ENCODE assay signal across 1 cellular context in genomic region chr2:134118279-134119116, GRCh38.
TF ChIP-seq lines count a peak whose summit lies in the region.

No MANE protein-coding gene starts in this region.

TF ChIP-seq in GM12878, 131 proteins besides CTCF, POLR2A, EP300 and RAD21 (continued from another document and continues in another):
- no peak for TF ChIP-seq REST (IDR thresholded peaks at IDR 0.05; ENCODE audit: low read depth, low read length)
- TF ChIP-seq ZBTB40 (IDR thresholded peaks at IDR 0.05; ENCODE audit: borderline replicate concordance): no peak
- peak; percentile 83 for TF ChIP-seq DPF2 (IDR thresholded peaks at IDR 0.05)
- no peak for TF ChIP-seq SMAD5 (IDR thresholded peaks at IDR 0.05; ENCODE audit: low read depth)
- TF ChIP-seq ZSCAN29 (IDR thresholded peaks at IDR 0.05): no peak
- no peak for TF ChIP-seq NFYA (IDR thresholded peaks at IDR 0.05; ENCODE audit: borderline replicate concordance, low read depth, low read length)
- TF ChIP-seq BRCA1 (IDR thresholded peaks at IDR 0.05; ENCODE audit: low read depth, low read length): no peak
- TF ChIP-seq KAT2A (conservative IDR thresholded peaks at IDR 0.05; ENCODE audit: control insufficient read depth, low read depth, low read length): no peak
- TF ChIP-seq ASH2L (IDR thresholded peaks at IDR 0.05; ENCODE audit: borderline replicate concordance, low read depth): no peak
- no peak for TF ChIP-seq ZNF592 (IDR thresholded peaks at IDR 0.05)
- peak; percentile 97 to 98 for TF ChIP-seq IKZF2 (IDR thresholded peaks at IDR 0.05)
- no peak for TF ChIP-seq ZBTB11 (CRISPR knock-in tag; IDR thresholded peaks at IDR 0.05)
- no peak for TF ChIP-seq TARDBP (IDR thresholded peaks at IDR 0.05; ENCODE audit: borderline replicate concordance)
- no peak for TF ChIP-seq KDM1A (IDR thresholded peaks at IDR 0.05; ENCODE audit: borderline replicate concordance)
- TF ChIP-seq MXI1 (IDR thresholded peaks at IDR 0.05; ENCODE audit: low read depth, low read length): no peak; the same call in 1 of the 2 replicates
- TF ChIP-seq MEF2B (IDR thresholded peaks at IDR 0.05; ENCODE audit: partially characterized antibody, poor library complexity, severe bottlenecking): peak; percentile 97
- TF ChIP-seq MYB (IDR thresholded peaks at IDR 0.05; ENCODE audit: borderline replicate concordance, low read depth, low read length): no peak
- no peak for TF ChIP-seq YBX1 (IDR thresholded peaks at IDR 0.05)
- TF ChIP-seq GABPA (IDR thresholded peaks at IDR 0.05; ENCODE audit: low read depth): peak; percentile 45; the same call in 1 of the 2 replicates
- no peak for TF ChIP-seq CBX5 (IDR thresholded peaks at IDR 0.05; ENCODE audit: low read depth)
- TF ChIP-seq HCFC1 (IDR thresholded peaks at IDR 0.05; ENCODE audit: low read length): no peak
- no peak for TF ChIP-seq ZNF274 (IDR thresholded peaks at IDR 0.05; ENCODE audit: insufficient read depth, insufficient read length)
- no peak for TF ChIP-seq SIN3A (IDR thresholded peaks at IDR 0.05; ENCODE audit: low read depth, low read length)
- TF ChIP-seq IRF4 (IDR thresholded peaks at IDR 0.05; ENCODE audit: low read depth, low read length): peak; percentile 96
- TF ChIP-seq CHD2 (IDR thresholded peaks at IDR 0.05; ENCODE audit: borderline replicate concordance, low read depth, low read length): no peak
- no peak for TF ChIP-seq LARP7 (IDR thresholded peaks at IDR 0.05)
- peak; percentile 65 for TF ChIP-seq MLLT1 (IDR thresholded peaks at IDR 0.05)
- TF ChIP-seq BHLHE40 (IDR thresholded peaks at IDR 0.05; ENCODE audit: borderline replicate concordance in 1 of 2, low read depth in 2 of 2, low read length in 1 of 2): peak; percentile 78 to 88
- no peak for TF ChIP-seq RFX5 (IDR thresholded peaks at IDR 0.05; ENCODE audit: low read depth, low read length)
- TF ChIP-seq PML (IDR thresholded peaks at IDR 0.05; ENCODE audit: low read length): peak; percentile 66; the same call in 1 of the 2 replicates
- TF ChIP-seq YY1 (IDR thresholded peaks at IDR 0.05; ENCODE audit: low read depth, low read length): peak; percentile 56; the same call in 1 of the 2 replicates
- no peak for TF ChIP-seq E2F4 (IDR thresholded peaks at IDR 0.05; ENCODE audit: low read depth, low read length)
- TF ChIP-seq SMARCA5 (IDR thresholded peaks at IDR 0.05): 0 out of 2 replicates have a peak, but pooled peaks have one; percentile 17
- no peak for TF ChIP-seq ELK1 (IDR thresholded peaks at IDR 0.05; ENCODE audit: low read depth, low read length)
- no peak for TF ChIP-seq USF1 (IDR thresholded peaks at IDR 0.05; ENCODE audit: borderline replicate concordance, extremely low read length, insufficient read depth, low read depth, low read length)
